Comparison of ENCODE assay signal across 1 cellular context in genomic region chr11:18731949-18732821, GRCh38.
TF ChIP-seq lines count a peak whose summit lies in the region.

No MANE protein-coding gene starts in this region.

TF ChIP-seq in HepG2, 621 proteins besides CTCF, POLR2A, EP300 and RAD21:
- peak; percentile 77 for TF ChIP-seq XRCC5 (optimal IDR thresholded peaks at IDR 0.05; ENCODE audit: low read length)
- TF ChIP-seq RNF219 (CRISPR knock-in tag; IDR thresholded peaks at IDR 0.05): no peak
- TF ChIP-seq TBP (CRISPR knock-in tag; IDR thresholded peaks at IDR 0.05): no peak
- no peak for TF ChIP-seq ZSCAN30 (CRISPR knock-in tag; IDR thresholded peaks at IDR 0.05)
- no peak for TF ChIP-seq CREB3 (CRISPR knock-in tag; IDR thresholded peaks at IDR 0.05)
- no peak for TF ChIP-seq HOMEZ (CRISPR knock-in tag; IDR thresholded peaks at IDR 0.05; ENCODE audit: low read depth)
- no peak for TF ChIP-seq ZNF484 (CRISPR knock-in tag; IDR thresholded peaks at IDR 0.05; ENCODE audit: borderline replicate concordance, low read depth)
- no peak for TF ChIP-seq MAFF (IDR thresholded peaks at IDR 0.05; ENCODE audit: low read depth, low read length)
- TF ChIP-seq TERF1 (CRISPR knock-in tag; IDR thresholded peaks at IDR 0.05): no peak
- no peak for TF ChIP-seq ARNTL (CRISPR knock-in tag; IDR thresholded peaks at IDR 0.05)
- TF ChIP-seq ZNF460 (CRISPR knock-in tag; IDR thresholded peaks at IDR 0.05; ENCODE audit: borderline replicate concordance): no peak
- TF ChIP-seq ZNF609 (CRISPR knock-in tag; IDR thresholded peaks at IDR 0.05; ENCODE audit: borderline replicate concordance): no peak
- TF ChIP-seq STAG1 (CRISPR knock-in tag; IDR thresholded peaks at IDR 0.05): peak; percentile 72
- TF ChIP-seq RBM39 (IDR thresholded peaks at IDR 0.05; ENCODE audit: low read depth, low read length, poor library complexity, severe bottlenecking): no peak
- TF ChIP-seq TRIM22 (IDR thresholded peaks at IDR 0.05): no peak
- TF ChIP-seq TRIM24 (CRISPR knock-in tag; IDR thresholded peaks at IDR 0.05): no peak
- no peak for TF ChIP-seq ZSCAN22 (CRISPR knock-in tag; IDR thresholded peaks at IDR 0.05)
- no peak for TF ChIP-seq GRHL1 (CRISPR knock-in tag; conservative IDR thresholded peaks at IDR 0.05)
- TF ChIP-seq TCF7L2 (IDR thresholded peaks at IDR 0.05; ENCODE audit: low read depth, low read length): no peak
- TF ChIP-seq SMC3 (IDR thresholded peaks at IDR 0.05; ENCODE audit: low read length): peak; percentile 75
- no peak for TF ChIP-seq ISL2 (CRISPR knock-in tag; IDR thresholded peaks at IDR 0.05)
